In the genomic region with DNA sequence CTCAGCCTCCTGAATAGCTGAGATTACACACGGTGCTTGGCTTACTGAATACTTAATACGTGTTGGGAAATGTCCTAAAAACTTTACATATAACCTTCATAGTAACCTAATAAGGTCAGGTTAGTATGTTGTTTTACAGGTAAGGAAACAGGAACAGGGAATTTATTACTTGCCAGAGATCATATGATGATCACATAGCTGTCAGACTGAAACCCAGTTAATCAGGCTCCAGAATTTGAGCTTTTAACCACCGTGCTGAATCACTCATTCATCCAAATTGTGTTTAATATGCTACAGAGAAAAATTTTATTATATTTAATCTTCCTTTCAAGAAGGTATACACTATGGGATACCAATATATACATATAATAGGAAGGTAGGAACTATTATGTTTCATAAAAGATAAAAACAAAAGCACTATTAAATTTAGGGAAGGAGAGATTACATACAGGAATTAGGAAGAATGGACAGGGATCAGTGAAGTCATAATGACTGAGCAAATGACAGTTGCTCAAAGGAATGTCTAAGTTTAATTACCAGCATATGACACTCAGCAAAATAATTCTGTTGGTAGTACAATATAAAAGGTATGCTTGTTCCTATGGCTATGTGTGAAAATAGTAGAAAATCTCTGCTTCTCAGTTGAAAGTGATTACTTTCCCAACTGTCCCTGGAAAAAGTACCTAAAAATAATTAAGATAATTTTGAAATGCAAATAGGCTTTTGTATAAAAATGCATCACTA, we compare ENCODE assay signal across 13 cellular contexts. TPM values are rescaled to one million over a fixed set of nuclear protein-coding genes. Genes with fewer than 3 reads are reported as not detected.
DNase-seq lines count a peak whose midpoint lies in the region; ATAC-seq and FAIRE-seq lines count a peak whose summit lies in the region.
"Had no signal": no experiment of that assay in that cellular context is flagged by ENCODE, and none has a peak within 500 bp of the region (broad histone marks: within the 10 kb centered on the region; RNA-seq: fewer than 3 reads in every experiment).

No MANE protein-coding gene starts in this region.

- no peak overlapping the region for H2AFZ ChIP-seq in trophoblast cell (ENCODE audit: insufficient read depth, low read length, poor library complexity)

- no peak overlapping the region for H2AK5ac ChIP-seq in trophoblast cell (ENCODE audit: low read length)

- H3K4me3 ChIP-seq in trophoblast cell (ENCODE audit: low read depth, low read length) (no peak overlapping the region), small intestine (ENCODE audit: low read depth in 1 of 2, low read length in 2 of 2) (no peak overlapping the region)
- H3K4me3 ChIP-seq: testis had no signal

- H2BK12ac ChIP-seq in trophoblast cell (ENCODE audit: low read length): no peak overlapping the region

- H2BK120ac ChIP-seq in trophoblast cell (ENCODE audit: insufficient read depth, low read length, poor library complexity): no peak overlapping the region

- FAIRE-seq in small intestine (lab: Jason Lieb, UNC): no peak
- FAIRE-seq: GM12892 had no signal

- ATAC-seq in esophagus mucosa: peak; percentile 89
- ATAC-seq: naive thymus-derived CD4-positive, alpha-beta T cell had no signal

- H4K8ac ChIP-seq in trophoblast cell (ENCODE audit: low read depth, low read length): no peak overlapping the region

- H3K27ac ChIP-seq in trophoblast cell (ENCODE audit: low read depth, low read length) (no peak overlapping the region), small intestine (ENCODE audit: low read depth in 1 of 2, low read length in 1 of 2) (no peak overlapping the region)
- H3K27ac ChIP-seq: testis had no signal

- peaks cover 5 to 12% of the 10 kb centered on the region in 2 experiments for H3K36me3 ChIP-seq in trophoblast cell (ENCODE audit: control insufficient read depth in 1 of 2, insufficient read depth in 2 of 2, low read length in 2 of 2)
- H3K36me3 ChIP-seq in small intestine (ENCODE audit: control insufficient read depth in 2 of 2, insufficient read depth in 2 of 2, low read length in 2 of 2): peaks cover 0 to 2% of the 10 kb centered on the region in 2 donors

- H3K9me3 ChIP-seq in trophoblast cell (ENCODE audit: insufficient read depth, low read depth, low read length) (peaks cover 1% of the 10 kb centered on the region), small intestine (ENCODE audit: control insufficient read depth, low read depth) (no peaks in the 10 kb centered on the region)
- H3K9me3 ChIP-seq: testis had no signal

- H3K4ac ChIP-seq in trophoblast cell (ENCODE audit: low read depth, low read length): no peak overlapping the region

- no peak overlapping the region for H3K4me2 ChIP-seq in trophoblast cell (ENCODE audit: low read length)

- DNase-seq in GM04504 (ENCODE audit: low read depth) (peak; percentile 26), RKO (ENCODE audit: low spot score) (peak; percentile 90), trophoblast cell (peak; percentile 18 to 82), ureter (ENCODE audit: low spot score) (no peak), small intestine (no peak), NCI-H1930 (lab: John Stamatoyannopoulos, UW) (no peak)
- DNase-seq in stimulated activated naive CD4-positive, alpha-beta T cell (lab: John Stamatoyannopoulos, UW): no peak
- DNase-seq: activated gamma-delta T cell; DMS79 treated with DMSO at 0.1 percent for 48 hours; naive thymus-derived CD4-positive, alpha-beta T cell; testis had no signal

- no peaks in the 10 kb centered on the region for H3K79me1 ChIP-seq in trophoblast cell (ENCODE audit: low read length)

- H3K79me2 ChIP-seq in trophoblast cell (ENCODE audit: control insufficient read depth, insufficient read depth, low read length, poor library complexity): no peaks in the 10 kb centered on the region

- no peak overlapping the region for H3K14ac ChIP-seq in trophoblast cell (ENCODE audit: low read length)

- no peak overlapping the region for H3K9ac ChIP-seq in trophoblast cell (ENCODE audit: low read length)

- H3K18ac ChIP-seq in trophoblast cell (ENCODE audit: low read length): no peak overlapping the region

- no peak overlapping the region for H4K91ac ChIP-seq in trophoblast cell (ENCODE audit: low read depth, low read length)

- H3K23ac ChIP-seq in trophoblast cell (ENCODE audit: low read length): no peak overlapping the region

- H4K12ac ChIP-seq in trophoblast cell (ENCODE audit: low read depth, low read length): no peak overlapping the region

- no CpG with 5 or more reads among the region's 3 CpGs for WGBS in trophoblast cell (ENCODE audit: extremely low coverage, insufficient coverage, insufficient read length)
- 83 to 89% (median 87%) methylated on average over 3 of the region's 3 CpGs for WGBS in small intestine, 3 donors

- H2BK5ac ChIP-seq in trophoblast cell (ENCODE audit: low read depth, low read length, poor library complexity): no peak overlapping the region

- H3K4me1 ChIP-seq in trophoblast cell (ENCODE audit: control insufficient read depth in 1 of 2, insufficient read depth in 2 of 2, low read length in 2 of 2) (no peaks in the 10 kb centered on the region), small intestine (ENCODE audit: control insufficient read depth in 2 of 2, insufficient read depth in 1 of 2, low read depth in 1 of 2, low read length in 1 of 2) (no peaks in the 10 kb centered on the region)

- H3K27me3 ChIP-seq in trophoblast cell (ENCODE audit: insufficient read depth, low read length) (no peaks in the 10 kb centered on the region), small intestine (ENCODE audit: control insufficient read depth in 2 of 2, insufficient read depth in 2 of 2, low read length in 2 of 2) (no peaks in the 10 kb centered on the region)
- H3K27me3 ChIP-seq: testis had no signal

RNA-seq across cellular contexts. Expression of gene HEATR5A, which starts 59.3 kb away (rescaled TPM):
- 25.8 TPM for total RNA-seq in esophagus mucosa
- 32.7 and 34.2 TPM in 2 replicates for polyA plus RNA-seq in trophoblast cell (2013)
- 38.5 TPM for total RNA-seq in ureter
- 10 to 100 TPM in 1 of 3 donors, 1 to 10 TPM in 2; 8.1 to 21.2 (median 8.4) TPM for polyA plus RNA-seq in small intestine

Comparison
In these comparisons a context has a peak if more than half of its experiments do, and no peak if none do; other contexts are left out.
1. DNase-seq: peak in GM04504 (single experiment), RKO (single experiment) and trophoblast cell (2 of 2); none in stimulated activated naive CD4-positive, alpha-beta T cell (0 of 6), ureter (single experiment), small intestine (single experiment) and NCI-H1930 (0 of 2).